11 cellular contexts compared by ENCODE assay signal in the genomic region with DNA sequence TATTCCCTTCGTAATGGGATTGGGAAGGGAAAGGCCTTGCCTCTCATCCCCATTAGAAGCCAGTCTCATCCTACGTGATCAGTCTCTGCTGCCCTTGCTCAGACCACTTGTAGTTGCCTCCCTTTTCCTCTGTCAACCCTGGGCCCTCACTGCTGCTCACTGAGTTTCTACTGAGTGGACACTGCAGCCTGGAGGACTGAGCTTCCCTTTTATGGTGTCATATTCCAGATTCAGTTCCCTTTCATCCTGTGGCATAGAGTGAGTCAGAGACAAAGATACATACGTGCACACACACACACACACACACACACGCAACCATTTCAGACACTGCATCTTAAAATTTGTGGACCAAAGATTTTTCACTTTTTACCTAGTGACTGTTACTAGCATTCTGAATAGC. TPM values are rescaled to one million over a fixed set of nuclear protein-coding genes. Genes with fewer than 3 reads are reported as not detected.
A peak's percentile ranks its signal among the peaks of the same experiment; 100 is the strongest.
DNase-seq lines count a peak whose midpoint lies in the region; ATAC-seq, FAIRE-seq and TF ChIP-seq lines count a peak whose summit lies in the region.
"Had no signal": no experiment of that assay in that cellular context is flagged by ENCODE, and none has a peak within 500 bp of the region (broad histone marks: within the 10 kb centered on the region; RNA-seq: fewer than 3 reads in every experiment).

No MANE protein-coding gene starts in this region.

- FAIRE-seq in pancreas (lab: Jason Lieb, UNC) = no peak
- FAIRE-seq: GM18507 had no signal

- H3K4me1 ChIP-seq in fibroblast of lung (ENCODE audit: control insufficient read depth, extremely low read depth, insufficient read depth, low read length) = peaks cover 3% of the 10 kb centered on the region
- no peaks in the 10 kb centered on the region for H3K4me1 ChIP-seq in pancreas

- H3K4me3 Mint-ChIP-seq in glutamatergic neuron (ENCODE audit: unreplicated experiment) = no peak overlapping the region

- H3K9ac ChIP-seq in fibroblast of lung (ENCODE audit: insufficient read depth, low read length) = no peak overlapping the region

- no peaks in the 10 kb centered on the region for H3K36me3 Mint-ChIP-seq in glutamatergic neuron (ENCODE audit: unreplicated experiment)

- peak in 3 of 4 donors; percentile 38 to 82 (median 71) for ATAC-seq in pancreas

- no peaks in the 10 kb centered on the region for H4K20me1 ChIP-seq in fibroblast of lung (ENCODE audit: control insufficient read depth, extremely low read depth, insufficient read depth, low read length)

- H3K36me3 ChIP-seq in fibroblast of lung (ENCODE audit: control insufficient read depth, insufficient read depth, low read length) (peaks cover 9% of the 10 kb centered on the region), pancreas (peaks cover 0 to 40% (median 26%) of the 10 kb centered on the region in 3 donors)

- H3K27ac ChIP-seq in fibroblast of lung (ENCODE audit: insufficient read depth, low read length) (no peak overlapping the region), pancreas (no peak overlapping the region)

- no peaks in the 10 kb centered on the region for H3K79me2 ChIP-seq in fibroblast of lung (ENCODE audit: control insufficient read depth, insufficient read depth, low read length)

- 86 to 90% methylated on average over 4 of the region's 4 CpGs for WGBS in pancreas, 2 donors

- intact Hi-C loops in pancreas (cut with DNase I) = no loop called here

- H3K4me2 ChIP-seq in fibroblast of lung (ENCODE audit: extremely low read depth, insufficient read depth, low read length) = no peak overlapping the region

- DNase-seq in H4 (ENCODE audit: low spot score) = peak; percentile 23
- peak; percentile 41 for DNase-seq in NOMO-1 treated with dmso at 0.1 percent for 144 hours (lab: John Stamatoyannopoulos, UW; ENCODE audit: unreplicated experiment)
- peak; percentile 60 for DNase-seq in fibroblast of lung (ENCODE audit: low read depth in 2 of 2)
- DNase-seq in pancreas = no peak
- no peak for DNase-seq in activated CD4-positive, CD25-positive, alpha-beta regulatory T cell treated with anti-CD3 and anti-CD28 coated beads, Interleukin-2, amount 50 U/mL, for 72 hours
- DNase-seq in effector CD8-positive, alpha-beta T cell (lab: John Stamatoyannopoulos, UW) = no peak
- no peak for DNase-seq in glutamatergic neuron
- DNase-seq: activated T-cell treated with anti-CD3 and anti-CD28 coated beads for 4 hours, DND-41, NCI-H1930 had no signal

- no peaks in the 10 kb centered on the region for H3K27me3 Mint-ChIP-seq in glutamatergic neuron (ENCODE audit: unreplicated experiment)

- no peaks in the 10 kb centered on the region for H3K27me3 ChIP-seq in fibroblast of lung (ENCODE audit: control insufficient read depth, insufficient read depth, low read length)
- H3K27me3 ChIP-seq in pancreas = no peaks in the 10 kb centered on the region

- TF ChIP-seq CTCF in fibroblast of lung (conservative IDR thresholded peaks at IDR 0.05 in 1 of 2, IDR thresholded peaks at IDR 0.05 in 1 of 2; ENCODE audit: low read depth in 1 of 2, low read length in 2 of 2) (no peak), pancreas (IDR thresholded peaks at IDR 0.05) (no peak), glutamatergic neuron (IDR thresholded peaks at IDR 0.05; ENCODE audit: partially characterized antibody, unreplicated experiment) (no peak)

- H3K27ac Mint-ChIP-seq in glutamatergic neuron (ENCODE audit: unreplicated experiment) = no peak overlapping the region

- H3K9me3 ChIP-seq in fibroblast of lung (ENCODE audit: control insufficient read depth, insufficient read depth, low read depth, low read length) = no peaks in the 10 kb centered on the region
- H3K9me3 ChIP-seq in pancreas = no peaks in the 10 kb centered on the region

- no peaks in the 10 kb centered on the region for H3K9me3 Mint-ChIP-seq in glutamatergic neuron (ENCODE audit: unreplicated experiment)

- H3K4me3 ChIP-seq in fibroblast of lung (replicated peaks in 1 of 4; ENCODE audit: control extremely low read depth in 1 of 4, insufficient read depth in 1 of 4, low read depth in 3 of 4, low read length in 4 of 4) = no peak overlapping the region
- no peak overlapping the region for H3K4me3 ChIP-seq in pancreas

- H3K4me1 Mint-ChIP-seq in glutamatergic neuron (ENCODE audit: low read depth, unreplicated experiment) = peaks cover 11% of the 10 kb centered on the region

- H2AFZ ChIP-seq in fibroblast of lung (ENCODE audit: low read length) = no peak overlapping the region

RNA-seq across cellular contexts. Expression of gene COG3, which starts 56.6 kb away (rescaled TPM):
- 7.5 and 8.4 TPM in 2 replicates for total RNA-seq in H4 (2014; rRNA removed; shearing (Covaris generic))
- total RNA-seq in fibroblast of lung (32.4 and 37.5 TPM in 2 replicates), pancreas (10 to 100 TPM; 16.4 to 19.9 (median 18.7) TPM), glutamatergic neuron (ENCODE audit: unreplicated experiment) (25.4 TPM)
- polyA plus RNA-seq in fibroblast of lung (19.3 and 24.0 TPM in 2 replicates), pancreas (10 to 100 TPM; 15.0 to 19.4 TPM)
- polyA plus RNA-seq in fibroblast of lung (2012) = 14.4 and 15.2 TPM in 2 replicates
- polyA minus RNA-seq in fibroblast of lung (ENCODE audit: low replicate concordance) = 3.2 and 13.7 TPM in 2 replicates

Comparison
In these comparisons a context has a peak if more than half of its experiments do, and no peak if none do; other contexts are left out.
1. DNase-seq: peak in H4 (single experiment), NOMO-1 treated with dmso at 0.1 percent for 144 hours (single experiment) and fibroblast of lung (2 of 2); none in pancreas (0 of 6), activated CD4-positive, CD25-positive, alpha-beta regulatory T cell treated with anti-CD3 and anti-CD28 coated beads, Interleukin-2, amount 50 U/mL, for 72 hours (single experiment), effector CD8-positive, alpha-beta T cell (single experiment) and glutamatergic neuron (single experiment).